4 cellular contexts compared by ENCODE assay signal in the genomic region with DNA sequence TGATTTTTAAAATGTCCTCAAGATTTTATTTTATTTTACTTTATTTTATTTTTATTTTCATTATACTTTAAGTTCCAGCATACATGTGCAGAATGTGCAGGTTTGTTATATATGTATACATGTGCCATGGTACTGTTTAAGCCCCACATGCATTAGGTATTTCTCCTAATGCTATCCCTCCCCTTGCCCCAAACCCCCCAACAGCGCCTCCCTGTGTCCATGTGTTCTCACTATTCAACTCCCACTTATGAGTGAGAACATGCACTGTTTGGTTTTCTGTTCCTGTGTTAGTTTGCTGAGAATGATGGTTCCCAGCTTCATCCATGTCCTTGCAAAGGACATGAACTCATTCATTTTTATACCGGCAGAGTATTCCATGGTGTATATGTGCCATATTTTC. TPM values are rescaled to one million over a fixed set of nuclear protein-coding genes. Genes with fewer than 3 reads are reported as not detected.
"Had no signal": no experiment of that assay in that cellular context is flagged by ENCODE, and none has a peak within 500 bp of the region (broad histone marks: within the 10 kb centered on the region; RNA-seq: fewer than 3 reads in every experiment).

No MANE protein-coding gene starts in this region.

RNA-seq across cellular contexts. Expression of a gene that starts 50.2 kb away (rescaled TPM):
- total RNA-seq: activated CD4-positive, alpha-beta memory T cell treated with anti-CD3 and anti-CD28 coated beads for 36 hours; activated CD4-positive, alpha-beta T cell treated with anti-CD3 and anti-CD28 coated beads, Interleukin-2, amount 10 ng/mL, durations not matched to agents 24 days and 14 days; activated CD8-positive, alpha-beta T cell treated with anti-CD3 and anti-CD28 coated beads, Interleukin-2, amount 10 ng/mL, durations not matched to agents 7 days and 5 days; activated naive CD8-positive, alpha-beta T cell treated with anti-CD3 and anti-CD28 coated beads, Interleukin-2, amount 10 ng/mL, durations not matched to agents 7 days and 5 days had no signal
